ENCODE assay signal across 8 cellular contexts in the genomic region with DNA sequence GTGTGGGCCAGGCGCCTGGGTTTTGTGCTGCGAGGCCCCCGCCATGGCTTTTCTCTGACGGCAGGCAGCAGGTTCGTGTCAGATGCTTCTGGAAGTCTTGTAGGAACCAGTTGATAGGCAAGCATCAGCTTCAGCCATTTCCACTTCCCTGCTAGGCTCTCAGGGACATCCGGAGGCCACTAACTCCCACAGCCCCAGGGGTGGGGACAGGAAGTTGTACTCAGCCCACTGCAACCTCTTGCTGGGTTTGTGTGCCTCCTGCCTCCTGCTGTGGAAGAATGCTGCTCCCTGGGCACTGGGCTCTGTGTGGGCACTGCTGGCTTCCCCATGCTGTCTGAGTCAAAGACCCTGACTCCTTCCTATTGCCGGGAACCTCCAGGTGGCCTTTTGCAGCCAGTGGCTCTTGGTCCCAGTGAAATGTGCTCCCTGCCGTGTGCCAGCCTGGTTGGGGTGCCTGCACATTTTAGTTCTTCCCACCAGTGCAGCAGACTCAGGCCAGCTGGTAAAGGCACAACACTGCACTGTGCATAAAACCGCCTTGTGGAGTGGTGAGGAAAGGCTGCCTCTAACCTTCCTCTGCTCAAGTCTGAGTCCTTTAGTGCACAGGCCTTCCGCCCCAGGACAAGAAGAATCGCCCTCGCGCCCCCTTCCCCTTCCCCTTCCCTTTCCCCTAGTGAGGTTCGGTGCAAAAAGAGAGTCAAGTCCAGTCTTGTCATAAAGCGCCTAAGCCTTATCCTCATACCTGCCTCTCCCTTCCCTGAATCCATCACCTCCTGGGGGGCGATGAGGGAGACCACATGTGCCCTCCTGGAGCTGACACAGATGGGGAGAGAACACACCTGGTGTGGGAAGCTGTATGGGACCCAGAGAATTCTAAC. TPM values are rescaled to one million over a fixed set of nuclear protein-coding genes. Genes with fewer than 3 reads are reported as not detected.
DNase-seq lines count a peak whose midpoint lies in the region; ATAC-seq and TF ChIP-seq lines count a peak whose summit lies in the region.

No MANE protein-coding gene starts in this region.

- H3K4me1 ChIP-seq in DND-41 (ENCODE audit: insufficient read depth, low read length) (peaks cover 93% of the 10 kb centered on the region), left ventricle myocardium inferior (peaks cover 43% of the 10 kb centered on the region), thymus (ENCODE audit: control insufficient read depth, insufficient read depth, low read length) (peaks cover 74% of the 10 kb centered on the region), ascending aorta (peaks cover 0 to 10% of the 10 kb centered on the region in 2 donors), ovary (ENCODE audit: insufficient read depth) (peaks cover 12% of the 10 kb centered on the region)

- no peak for TF ChIP-seq POLR2A in ovary (IDR thresholded peaks at IDR 0.05)

- peak overlapping the region; percentile 53 for H3K4me3 Mint-ChIP-seq in T-helper 1 cell treated with Interleukin-12 subunit alpha and Interleukin-12 subunit beta and Interleukin-4 antibody, amounts not matched to agents 30 μg/mL and 1 μg/mL, for 36 hours

- WGBS in thymus, result 47% methylated on average over 16 of the region's 16 CpGs
- 80 to 89% (median 81%) methylated on average over 16 of the region's 16 CpGs for whole genome bisulfite sequencing in ovary, 3 donors

- ATAC-seq in DND-41 (ENCODE audit: insufficient read depth, low read depth), result peak; percentile 74

- H3K9me3 Mint-ChIP-seq in T-helper 1 cell treated with Interleukin-12 subunit alpha and Interleukin-12 subunit beta and Interleukin-4 antibody, amounts not matched to agents 30 μg/mL and 1 μg/mL, for 36 hours, result no peaks in the 10 kb centered on the region

- H3K9me3 ChIP-seq in DND-41 (ENCODE audit: insufficient read depth, low read length, severe bottlenecking) (no peaks in the 10 kb centered on the region), left ventricle myocardium inferior (replicated peaks) (no peaks in the 10 kb centered on the region), thymus (ENCODE audit: control insufficient read depth) (no peaks in the 10 kb centered on the region), ascending aorta (no peaks in the 10 kb centered on the region), ovary (no peaks in the 10 kb centered on the region)

- H3K27ac Mint-ChIP-seq in T-helper 1 cell treated with Interleukin-12 subunit alpha and Interleukin-12 subunit beta and Interleukin-4 antibody, amounts not matched to agents 30 μg/mL and 1 μg/mL, for 36 hours, result peak overlapping the region; percentile 96

- peaks cover 74% of the 10 kb centered on the region for H3K36me3 ChIP-seq in DND-41 (ENCODE audit: insufficient read depth, low read length)
- H3K36me3 ChIP-seq in H7 (replicated peaks; ENCODE audit: control insufficient read depth, insufficient read depth, low read length), result no peaks in the 10 kb centered on the region
- peaks cover 8% of the 10 kb centered on the region for H3K36me3 ChIP-seq in left ventricle myocardium inferior
- peaks cover 16% of the 10 kb centered on the region for H3K36me3 ChIP-seq in thymus (ENCODE audit: control insufficient read depth, insufficient read depth)
- no peaks in the 10 kb centered on the region for H3K36me3 ChIP-seq in ascending aorta
- H3K36me3 ChIP-seq in ovary, result no peaks in the 10 kb centered on the region

- DNase-seq in DND-41 (peak; percentile 87), H7 (peak; percentile 9), left ventricle myocardium inferior (no peak), ascending aorta (ENCODE audit: low spot score in 2 of 2) (no peak), ACHN (no peak), ovary (no peak)

- TF ChIP-seq CTCF in DND-41 (IDR thresholded peaks at IDR 0.05; ENCODE audit: borderline replicate concordance, extremely low read depth, low read length, poor library complexity, severe bottlenecking), result peak; percentile 46
- peak; percentile 31 for TF ChIP-seq CTCF in left ventricle myocardium inferior (IDR thresholded peaks at IDR 0.05; ENCODE audit: borderline replicate concordance)
- no peak for TF ChIP-seq CTCF in ascending aorta (IDR thresholded peaks at IDR 0.05)
- TF ChIP-seq CTCF in ovary (IDR thresholded peaks at IDR 0.05), result no peak

- H3K27me3 ChIP-seq in DND-41 (ENCODE audit: insufficient read depth, low read length, poor library complexity) (no peaks in the 10 kb centered on the region), H7 (ENCODE audit: control insufficient read depth, insufficient read depth, low read length) (no peaks in the 10 kb centered on the region), left ventricle myocardium inferior (ENCODE audit: low read depth) (no peaks in the 10 kb centered on the region), thymus (ENCODE audit: control insufficient read depth, insufficient read depth) (no peaks in the 10 kb centered on the region), ascending aorta (no peaks in the 10 kb centered on the region), ovary (no peaks in the 10 kb centered on the region)

- H3K27me3 Mint-ChIP-seq in T-helper 1 cell treated with Interleukin-12 subunit alpha and Interleukin-12 subunit beta and Interleukin-4 antibody, amounts not matched to agents 30 μg/mL and 1 μg/mL, for 36 hours (ENCODE audit: low read depth), result no peaks in the 10 kb centered on the region

- peaks cover 26% of the 10 kb centered on the region for H4K20me1 ChIP-seq in DND-41 (ENCODE audit: insufficient read depth, low read length)

- peak overlapping the region; percentile 51 for H3K9ac ChIP-seq in DND-41 (ENCODE audit: low read depth, low read length)

- H2AFZ ChIP-seq in DND-41 (ENCODE audit: low read depth, low read length), result no peak overlapping the region; the same call in 1 of the 2 replicates

- intact Hi-C loops in left ventricle myocardium inferior (cut with micrococcal nuclease) (loop anchor here (10.0 kb wide), 1 partner anchor 55 kb away; no protein-coding TSS in a partner anchor), ascending aorta (cut with DNase I) (no loop called here), ovary (cut with DNase I) (no loop called here)

- H3K4me3 ChIP-seq in DND-41 (ENCODE audit: low read depth in 1 of 2, low read length in 2 of 2) (peak overlapping the region in 1 of 2 experiments; percentile 31; a peak in 1 of 4 replicates), H7 (ENCODE audit: insufficient read depth, low read depth, low read length) (no peak overlapping the region), left ventricle myocardium inferior (no peak overlapping the region), thymus (ENCODE audit: low read length) (peak overlapping the region; percentile 22), ascending aorta (no peak overlapping the region), ovary (no peak overlapping the region)

- peaks cover 17% of the 10 kb centered on the region for H3K36me3 Mint-ChIP-seq in T-helper 1 cell treated with Interleukin-12 subunit alpha and Interleukin-12 subunit beta and Interleukin-4 antibody, amounts not matched to agents 30 μg/mL and 1 μg/mL, for 36 hours (ENCODE audit: low read depth)

- peaks cover 97% of the 10 kb centered on the region for H3K79me2 ChIP-seq in DND-41 (ENCODE audit: insufficient read depth, low read length)

- no peak for TF ChIP-seq EP300 in ovary (IDR thresholded peaks at IDR 0.05)

- H3K27ac ChIP-seq in DND-41 (ENCODE audit: low read length), result peak overlapping the region; percentile 96
- peak overlapping the region; percentile 81 for H3K27ac ChIP-seq in left ventricle myocardium inferior (replicated peaks)
- H3K27ac ChIP-seq in thymus (ENCODE audit: low read depth), result peak overlapping the region; percentile 94
- H3K27ac ChIP-seq in ascending aorta, result no peak overlapping the region
- H3K27ac ChIP-seq in ovary, result no peak overlapping the region

- peaks cover 65% of the 10 kb centered on the region for H3K4me1 Mint-ChIP-seq in T-helper 1 cell treated with Interleukin-12 subunit alpha and Interleukin-12 subunit beta and Interleukin-4 antibody, amounts not matched to agents 30 μg/mL and 1 μg/mL, for 36 hours (ENCODE audit: low read depth)

- H3K4me2 ChIP-seq in DND-41 (ENCODE audit: insufficient read depth, low read length), result peak overlapping the region; percentile 48

- in situ Hi-C loops in ACHN (cut with HindIII; ENCODE audit: low pct_ligation_motif_present, low pct_unique_long_range_greater_than_20kb, low sequenced_read_pairs), result no loop called here

RNA-seq across cellular contexts. Expression of gene LDHD, which starts 16.6 kb away (rescaled TPM):
- 10.4 and 13.7 TPM in 2 replicates for total RNA-seq in H7 (2014; rRNA removed; shearing (Covaris generic))
- 97.9 TPM for total RNA-seq in left ventricle myocardium inferior
- polyA plus RNA-seq in thymus, result 1.6 TPM
- total RNA-seq in ascending aorta, result 7.5 TPM
- 10 to 100 TPM; 11.5 to 25.4 (median 20.7) TPM for total RNA-seq in ovary
- polyA plus RNA-seq in ovary, result 10 to 100 TPM in 1 of 2 donors, 1 to 10 TPM in 1; 2.1 to 21.7 TPM

RNA-seq across cellular contexts. Expression of gene ZFP1, which starts 48.3 kb away (rescaled TPM):
- total RNA-seq in H7 (2014; rRNA removed; shearing (Covaris generic)), result 6.1 and 9.7 TPM in 2 replicates
- total RNA-seq in left ventricle myocardium inferior (6.7 TPM), ascending aorta (6.8 TPM), ovary (10 to 100 TPM in 6 of 7 donors, 1 to 10 TPM in 1; 7.9 to 22.3 (median 13.5) TPM)
- polyA plus RNA-seq in thymus (10.8 TPM), ovary (10 to 100 TPM in 1 of 2 donors, 1 to 10 TPM in 1; 7.2 to 15.7 TPM)

Comparison
In these comparisons a context has a peak if more than half of its experiments do, and no peak if none do; other contexts are left out.
1. DNase-seq: peak in DND-41 (single experiment) and H7 (single experiment); none in left ventricle myocardium inferior (single experiment), ascending aorta (0 of 2), ACHN (single experiment) and ovary (0 of 5).
2. H3K27ac ChIP-seq: peak in DND-41 (single experiment), left ventricle myocardium inferior (single experiment) and thymus (single experiment); none in ascending aorta (0 of 2) and ovary (0 of 2).
3. CTCF ChIP-seq: peak in DND-41 (single experiment) and left ventricle myocardium inferior (single experiment); none in ascending aorta (0 of 3) and ovary (0 of 3).